In the genomic region with DNA sequence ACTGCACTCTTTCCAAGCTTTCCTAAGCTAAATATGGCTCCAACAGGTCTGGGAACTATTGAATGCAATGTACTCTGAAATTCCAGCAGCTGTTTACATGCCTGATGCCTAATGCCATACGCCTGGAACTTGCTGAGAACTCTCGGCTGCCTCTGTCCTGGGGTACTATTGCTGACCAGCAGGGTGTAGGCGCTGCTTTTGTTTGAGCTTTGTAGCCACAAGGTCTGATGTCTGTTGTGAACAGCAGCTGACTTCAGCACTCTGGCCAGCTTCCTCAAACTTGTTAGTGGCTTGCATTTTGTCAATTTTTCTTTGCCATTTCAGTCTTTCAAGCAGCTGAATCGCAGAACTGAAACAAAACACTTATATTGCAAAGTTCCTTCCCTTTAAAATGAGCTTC, we compare ENCODE assay signal across 8 cellular contexts.
DNase-seq lines count a peak whose midpoint lies in the region; ATAC-seq and TF ChIP-seq lines count a peak whose summit lies in the region.

No MANE protein-coding gene starts in this region.

- TF ChIP-seq CTCF in HFF-Myc (IDR thresholded peaks at IDR 0.05; ENCODE audit: low read depth, low read length, missing control alignments) (peak; percentile 17), WERI-Rb-1 (IDR thresholded peaks at IDR 0.05; ENCODE audit: low read depth, low read length) (0 out of 2 replicates have a peak, but pooled peaks have one; percentile 30)

- no peak overlapping the region for H3K4me3 Mint-ChIP-seq in stimulated activated naive B cell treated with anti-CD40 and anti-IgM and Interleukin-4, amounts not matched to agents 10 μg/mL and 1 μg/mL and 100 μg/mL, for 72 hours

- no peaks in the 10 kb centered on the region for H3K27me3 ChIP-seq in WERI-Rb-1 (ENCODE audit: insufficient read depth, low read depth, severe bottlenecking)

- H3K9me3 Mint-ChIP-seq in stimulated activated naive B cell treated with anti-CD40 and anti-IgM and Interleukin-4, amounts not matched to agents 10 μg/mL and 1 μg/mL and 100 μg/mL, for 72 hours, result no peaks in the 10 kb centered on the region

- ATAC-seq in stimulated activated naive B cell treated with anti-CD40 and anti-IgM and Interleukin-4, amounts not matched to agents 10 μg/mL and 1 μg/mL and 100 μg/mL, for 72 hours (replicated peaks), result peak; percentile 74 to 87
- no peak for ATAC-seq in GM18517 (IDR thresholded peaks at IDR 0.05; ENCODE audit: unreplicated experiment)
- no peak for ATAC-seq in HG03439 (IDR thresholded peaks at IDR 0.05; ENCODE audit: unreplicated experiment)

- H3K36me3 ChIP-seq in WERI-Rb-1, result no peaks in the 10 kb centered on the region

- no peaks in the 10 kb centered on the region for H3K9me3 ChIP-seq in WERI-Rb-1 (ENCODE audit: severe bottlenecking)

- no peak overlapping the region for H3K4me3 ChIP-seq in HFF-Myc (replicated peaks; ENCODE audit: low read depth, low read length)
- H3K4me3 ChIP-seq in WERI-Rb-1 (ENCODE audit: low read depth, low read length), result no peak overlapping the region

- H3K36me3 Mint-ChIP-seq in stimulated activated naive B cell treated with anti-CD40 and anti-IgM and Interleukin-4, amounts not matched to agents 10 μg/mL and 1 μg/mL and 100 μg/mL, for 72 hours, result peaks cover 0 to 5% of the 10 kb centered on the region in 2 donors

- H3K27ac Mint-ChIP-seq in stimulated activated naive B cell treated with anti-CD40 and anti-IgM and Interleukin-4, amounts not matched to agents 10 μg/mL and 1 μg/mL and 100 μg/mL, for 72 hours, result no peak overlapping the region

- peaks cover 4 to 19% of the 10 kb centered on the region in 2 donors for H3K4me1 Mint-ChIP-seq in stimulated activated naive B cell treated with anti-CD40 and anti-IgM and Interleukin-4, amounts not matched to agents 10 μg/mL and 1 μg/mL and 100 μg/mL, for 72 hours

- H3K27me3 Mint-ChIP-seq in stimulated activated naive B cell treated with anti-CD40 and anti-IgM and Interleukin-4, amounts not matched to agents 10 μg/mL and 1 μg/mL and 100 μg/mL, for 72 hours, result peaks cover 75 to 87% of the 10 kb centered on the region in 2 donors

- no peak overlapping the region for H3K27ac ChIP-seq in WERI-Rb-1

- DNase-seq in AG08396 (ENCODE audit: low spot score) (peak; percentile 71), HFF-Myc (ENCODE audit: extremely low read depth, low read depth) (no peak), WERI-Rb-1 (no peak), hippocampal formation (lab: John Stamatoyannopoulos, UW) (peak; percentile 6 to 26), NCI-H1436 (lab: John Stamatoyannopoulos, UW) (no peak)
- peak; percentile 24 for DNase-seq in stimulated activated naive B cell treated with anti-CD40 and anti-IgM and Interleukin-4, amounts not matched to agents 10 μg/mL and 1 μg/mL and 100 μg/mL, for 72 hours

Comparison
In these comparisons a context has a peak if more than half of its experiments do, and no peak if none do; other contexts are left out.
1. DNase-seq: peak in AG08396 (single experiment), hippocampal formation (2 of 2) and stimulated activated naive B cell treated with anti-CD40 and anti-IgM and Interleukin-4, amounts not matched to agents 10 μg/mL and 1 μg/mL and 100 μg/mL, for 72 hours (single experiment); none in HFF-Myc (single experiment), WERI-Rb-1 (single experiment) and NCI-H1436 (single experiment).
2. ATAC-seq: peak in stimulated activated naive B cell treated with anti-CD40 and anti-IgM and Interleukin-4, amounts not matched to agents 10 μg/mL and 1 μg/mL and 100 μg/mL, for 72 hours (2 of 2); none in GM18517 (single experiment) and HG03439 (single experiment).